23 cellular contexts compared by ENCODE assay signal in the genomic region with DNA sequence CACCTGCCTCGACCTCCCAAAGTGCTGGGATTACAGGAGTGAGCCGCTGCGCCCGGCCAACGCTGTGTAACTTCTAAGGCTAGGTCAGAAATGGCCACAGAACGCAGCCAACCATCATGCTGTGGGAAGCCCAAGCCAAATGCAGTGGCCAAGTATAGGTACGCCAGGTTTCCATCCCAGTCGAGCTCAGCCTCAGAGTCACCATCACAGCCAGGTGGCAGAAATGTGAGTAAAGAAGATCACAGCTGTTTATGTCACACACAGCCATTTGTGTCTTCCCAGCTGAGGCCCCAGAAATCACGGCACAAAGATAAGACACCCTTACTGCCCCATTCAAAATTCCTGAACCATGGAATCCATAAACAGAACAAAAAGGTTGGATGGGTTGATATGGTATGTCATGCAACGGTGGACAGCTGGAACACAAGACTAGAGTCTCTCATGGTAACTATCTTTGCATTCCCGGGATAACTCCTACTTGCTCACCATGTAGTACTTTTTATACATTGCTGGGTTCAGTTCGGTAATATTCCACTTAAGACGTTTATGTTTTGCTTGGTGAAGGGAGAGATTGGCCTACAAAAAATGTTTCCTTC.
A peak's percentile ranks its signal among the peaks of the same experiment; 100 is the strongest.
DNase-seq lines count a peak whose midpoint lies in the region; ATAC-seq and TF ChIP-seq lines count a peak whose summit lies in the region.
"Had no signal": no experiment of that assay in that cellular context is flagged by ENCODE, and none has a peak within 500 bp of the region (broad histone marks: within the 10 kb centered on the region; RNA-seq: fewer than 3 reads in every experiment).

No MANE protein-coding gene starts in this region.

- peak overlapping the region; percentile 48 for H3K18ac ChIP-seq in neuronal stem cell (ENCODE audit: low read length)

- no peak overlapping the region for H3K9ac ChIP-seq in neuronal stem cell (ENCODE audit: low read depth, low read length, poor library complexity)

- no peak overlapping the region for H4K8ac ChIP-seq in neuronal stem cell (ENCODE audit: low read depth, low read length)

- H2BK12ac ChIP-seq in neuronal stem cell (ENCODE audit: low read length), result no peak overlapping the region

- H3K4me3 ChIP-seq in heart left ventricle (no peak overlapping the region), neuronal stem cell (ENCODE audit: low read length in 2 of 2) (no peak overlapping the region)
- H3K4me3 ChIP-seq: K562, lung, Peyer's patch, SJCRH30, tibial artery had no signal

- no peak overlapping the region for H2BK15ac ChIP-seq in neuronal stem cell (ENCODE audit: low read length)

- no peaks in the 10 kb centered on the region for H3K27me3 ChIP-seq in heart left ventricle
- peaks cover 0 to 3% (median 0%) of the 10 kb centered on the region in 3 experiments for H3K27me3 ChIP-seq in neuronal stem cell (ENCODE audit: control insufficient read depth in 3 of 3, insufficient read depth in 3 of 3, low read depth in 1 of 3, low read length in 3 of 3)
- H3K27me3 ChIP-seq: Peyer's patch, SJCRH30, tibial artery had no signal

- no peak for DNase-seq in Right ventricle myocardium superior
- no peak for DNase-seq in left cardiac atrium
- no peak for DNase-seq in heart left ventricle
- DNase-seq in neuronal stem cell (ENCODE audit: low spot score), result no peak
- no peak for DNase-seq in SKM-1 (lab: John Stamatoyannopoulos, UW; ENCODE audit: unreplicated experiment)
- DNase-seq in islet precursor cell, result no peak
- DNase-seq: activated CD4-positive, alpha-beta memory T cell treated with anti-CD3 and anti-CD28 coated beads, Interleukin-2, amount 10 ng/mL, durations not matched to agents 7 days and 5 days; activated CD4-positive, alpha-beta T cell treated with anti-CD3 and anti-CD28 coated beads for 1 hour; Caco-2; DND-41; HCEC 1CT; NCI-H2029 treated with DMSO at 0.1 percent for 48 hours; NCI-H2227 treated with DMSO at 0.1 percent for 48 hours; NCI-H526 treated with DMSO at 0.1 percent for 48 hours; Peyer's patch; stimulated activated naive CD8-positive, alpha-beta T cell treated with anti-CD3 and anti-CD28 coated beads, Interleukin-15, amount 100 ng/mL, for 72 hours; T-cell; tibial artery had no signal

- no peak overlapping the region for H3K14ac ChIP-seq in neuronal stem cell (ENCODE audit: low read length)

- no peak overlapping the region for H2AK5ac ChIP-seq in neuronal stem cell (ENCODE audit: low read depth, low read length)

- H4K91ac ChIP-seq in neuronal stem cell (ENCODE audit: low read depth, low read length, poor library complexity), result no peak overlapping the region

- intact Hi-C loops in Right ventricle myocardium superior (cut with DNase I) (no loop called here), left cardiac atrium (cut with DNase I) (no loop called here), heart left ventricle (cut with DNase I) (no loop called here)

- peak; percentile 11 for ATAC-seq in Right ventricle myocardium superior (ENCODE audit: poor library complexity)
- no peak for ATAC-seq in left cardiac atrium
- ATAC-seq in heart left ventricle, result peak in 3 of 4 donors; percentile 7 to 55 (median 54)
- ATAC-seq in HG03460 (IDR thresholded peaks at IDR 0.05; ENCODE audit: unreplicated experiment), result no peak
- ATAC-seq in HG02884 (IDR thresholded peaks at IDR 0.05; ENCODE audit: unreplicated experiment), result no peak
- ATAC-seq: K562; stimulated activated naive CD8-positive, alpha-beta T cell treated with anti-CD3 and anti-CD28 coated beads, Interleukin-15, amount 100 ng/mL, for 72 hours; T-cell had no signal

- WGBS in heart left ventricle, 4 donors, result 73 to 81% (median 78%) methylated on average over 10 to 13 of the region's 13 CpGs
- no CpG with 5 or more reads among the region's 13 CpGs for WGBS in neuronal stem cell (ENCODE audit: extremely low coverage in 2 of 2, insufficient read length in 2 of 2, insufficient replicate concordance in 1 of 2), 2 donors

- H3K27ac ChIP-seq in heart left ventricle (peak overlapping the region in 8 of 12 donors; percentile 1 to 73 (median 44)), neuronal stem cell (replicated peaks; ENCODE audit: low read length) (no peak overlapping the region)
- H3K27ac ChIP-seq: Peyer's patch, SJCRH30, tibial artery had no signal

- H3K9me3 ChIP-seq in heart left ventricle (no peaks in the 10 kb centered on the region), neuronal stem cell (replicated peaks in 1 of 2; ENCODE audit: control insufficient read depth in 2 of 2, insufficient read depth in 1 of 2, low read depth in 1 of 2, low read length in 2 of 2) (peaks cover 3 to 11% of the 10 kb centered on the region in 2 donors)
- H3K9me3 ChIP-seq: Caco-2, Peyer's patch, SJCRH30, tibial artery had no signal

- peak overlapping the region; percentile 66 for H3K4ac ChIP-seq in neuronal stem cell (ENCODE audit: low read length)

- TF ChIP-seq POLR2A in heart left ventricle (IDR thresholded peaks at IDR 0.05), result no peak

- no peak overlapping the region for H3K4me2 ChIP-seq in neuronal stem cell (ENCODE audit: insufficient read depth, low read length, poor library complexity, severe bottlenecking)

- H3K36me3 ChIP-seq in heart left ventricle (peaks cover 0 to 67% (median 32%) of the 10 kb centered on the region in 9 donors), neuronal stem cell (replicated peaks in 1 of 2; ENCODE audit: control insufficient read depth in 2 of 2, insufficient read depth in 2 of 2, low read length in 2 of 2) (peaks cover 10 to 68% of the 10 kb centered on the region in 2 donors)

- no peak for TF ChIP-seq CTCF in heart left ventricle (IDR thresholded peaks at IDR 0.05)

- no peak overlapping the region for H2BK5ac ChIP-seq in neuronal stem cell (ENCODE audit: low read length)

- H3K4me1 ChIP-seq in heart left ventricle, result peaks cover 18 to 79% (median 40%) of the 10 kb centered on the region in 12 donors
- peaks cover 5 to 10% of the 10 kb centered on the region in 2 donors for H3K4me1 ChIP-seq in neuronal stem cell (ENCODE audit: control insufficient read depth in 2 of 2, insufficient read depth in 1 of 2, low read depth in 1 of 2, low read length in 2 of 2)

- H2AFZ ChIP-seq in neuronal stem cell (ENCODE audit: low read length), result no peak overlapping the region

- peaks cover 8% of the 10 kb centered on the region for H3K79me1 ChIP-seq in neuronal stem cell (ENCODE audit: low read depth, low read length)

- no peak overlapping the region for H3K23ac ChIP-seq in neuronal stem cell (ENCODE audit: low read depth, low read length, poor library complexity)

- no peak overlapping the region for H2BK120ac ChIP-seq in neuronal stem cell (ENCODE audit: low read depth, low read length)

Comparison
In these comparisons a context has a peak if more than half of its experiments do, and no peak if none do; other contexts are left out.
1. ATAC-seq: peak in Right ventricle myocardium superior (single experiment) and heart left ventricle (3 of 4); none in left cardiac atrium (0 of 2), HG03460 (single experiment) and HG02884 (single experiment).